24 cellular contexts compared by ENCODE assay signal in genomic region chr18:49011291-49011746, GRCh38.
DNase-seq lines count a peak whose midpoint lies in the region; ATAC-seq, FAIRE-seq and TF ChIP-seq lines count a peak whose summit lies in the region.
"Had no signal": no experiment of that assay in that cellular context is flagged by ENCODE, and none has a peak within 500 bp of the region (broad histone marks: within the 10 kb centered on the region; RNA-seq: fewer than 3 reads in every experiment).

No MANE protein-coding gene starts in this region.

- in situ Hi-C loops in K562 (cut with MboI), result no loop called here

- no peaks in the 10 kb centered on the region for H3K36me3 ChIP-seq in left ventricle myocardium inferior
- H3K36me3 ChIP-seq in K562 (ENCODE audit: control insufficient read depth, insufficient read depth, low read length), result no peaks in the 10 kb centered on the region
- H3K36me3 ChIP-seq in mesenchymal stem cell (ENCODE audit: control insufficient read depth in 1 of 2, insufficient read depth in 2 of 2, low read depth in 1 of 2, low read length in 2 of 2), result no peaks in the 10 kb centered on the region
- H3K36me3 ChIP-seq: upper lobe of left lung had no signal

- H3K79me1 ChIP-seq in mesenchymal stem cell (replicated peaks; ENCODE audit: low read length, poor library complexity, severe bottlenecking), result no peaks in the 10 kb centered on the region

- TF ChIP-seq CTCF in left ventricle myocardium inferior (IDR thresholded peaks at IDR 0.05; ENCODE audit: borderline replicate concordance) (no peak), K562 (IDR thresholded peaks at IDR 0.05 in 2 of 3, conservative IDR thresholded peaks at IDR 0.05 in 1 of 3; ENCODE audit: insufficient read depth in 2 of 3, low read depth in 1 of 3, low read length in 3 of 3) (no peak)

- H3K4ac ChIP-seq in mesenchymal stem cell (ENCODE audit: low read depth in 1 of 2, low read length in 2 of 2), result no peak overlapping the region

- H3K27ac ChIP-seq in left ventricle myocardium inferior (replicated peaks) (no peak overlapping the region), K562 (ENCODE audit: extremely low read depth, low read depth, low read length) (no peak overlapping the region), mesenchymal stem cell (ENCODE audit: low read length, poor library complexity, severe bottlenecking) (no peak overlapping the region)
- H3K27ac ChIP-seq: C4-2B, dorsolateral prefrontal cortex, epithelial cell of prostate, GM23248, upper lobe of left lung had no signal

- H3K14ac ChIP-seq in mesenchymal stem cell (ENCODE audit: low read length in 2 of 2), result peak overlapping the region in 1 of 2 experiments; percentile 58

- H2BK15ac ChIP-seq in mesenchymal stem cell (ENCODE audit: low read depth, poor library complexity, severe bottlenecking), result peak overlapping the region; percentile 76

- no peak overlapping the region for H4K91ac ChIP-seq in mesenchymal stem cell (ENCODE audit: low read length)

- ATAC-seq in Right ventricle myocardium superior (ENCODE audit: poor library complexity), result no peak
- no peak; the same call in 2 of the 3 replicates for ATAC-seq in K562
- ATAC-seq in HG02588 (IDR thresholded peaks at IDR 0.05; ENCODE audit: unreplicated experiment), result no peak
- no peak for ATAC-seq in GM18909 (IDR thresholded peaks at IDR 0.05; ENCODE audit: poor library complexity, unreplicated experiment)
- ATAC-seq: activated CD8-positive, alpha-beta T cell treated with anti-CD3 and anti-CD28 coated beads, Interleukin-2, amount 10 ng/mL, durations not matched to agents 7 days and 5 days had no signal

- DNase-seq in Right ventricle myocardium superior, result peak; percentile 31
- no peak for DNase-seq in left ventricle myocardium inferior
- no peak for DNase-seq in K562 (ENCODE audit: extremely low read depth in 1 of 4, low spot score in 3 of 4)
- DNase-seq in mesenchymal stem cell, result no peak
- no peak for DNase-seq in stimulated activated CD4-positive, alpha-beta T cell treated with anti-CD3 and anti-CD28 coated beads, Interleukin-4, amount 100 ng/mL, for 1 hour
- DNase-seq in NCI-H1436 (lab: John Stamatoyannopoulos, UW), result no peak
- DNase-seq: activated CD8-positive, alpha-beta T cell treated with anti-CD3 and anti-CD28 coated beads, Interleukin-2, amount 10 ng/mL, durations not matched to agents 7 days and 5 days; activated naive CD4-positive, alpha-beta T cell treated with Interleukin-2 at 50 U/mL for 16 hours; activated T-cell treated with anti-CD3 and anti-CD28 coated beads, Interleukin-2, amount 50 U/mL, for 24 hours; anterior cingulate cortex; caudate nucleus; GM23248; NCI-H1105 treated with DMSO at 0.1 percent for 48 hours; NCI-H2081 treated with DMSO at 0.1 percent for 48 hours; stimulated activated CD8-positive, alpha-beta memory T cell treated with anti-CD3 and anti-CD28 coated beads, Interleukin-4, amount 100 ng/mL, for 48 hours had no signal

- no peaks in the 10 kb centered on the region for H4K20me1 ChIP-seq in K562 (replicated peaks; ENCODE audit: control insufficient read depth, insufficient read depth, low read length)

- H3K9me3 ChIP-seq in left ventricle myocardium inferior (replicated peaks) (peaks cover 9% of the 10 kb centered on the region), K562 (replicated peaks; ENCODE audit: control insufficient read depth, insufficient read depth, low read depth, low read length) (no peaks in the 10 kb centered on the region), mesenchymal stem cell (ENCODE audit: control insufficient read depth, low read length) (no peaks in the 10 kb centered on the region)
- H3K9me3 ChIP-seq: upper lobe of left lung had no signal

- no peak for TF ChIP-seq POLR2A in K562 (conservative IDR thresholded peaks at IDR 0.05)

- H3K79me2 ChIP-seq in K562 (ENCODE audit: control insufficient read depth, insufficient read depth, low read length), result no peaks in the 10 kb centered on the region

- 48% methylated on average over 9 of the region's 9 CpGs for WGBS in K562 (ENCODE audit: insufficient coverage, low coverage, missing lambda C conversion rate)
- WGBS in mesenchymal stem cell, result 95% methylated on average over 7 of the region's 9 CpGs

- TF ChIP-seq EP300 in K562 (IDR thresholded peaks at IDR 0.05; ENCODE audit: low read length), result no peak

- H2AFZ ChIP-seq in K562 (ENCODE audit: low read depth, low read length), result no peak overlapping the region
- H2AFZ ChIP-seq in mesenchymal stem cell (ENCODE audit: low read depth, low read length), result no peak overlapping the region
- H2AFZ ChIP-seq: GM23248 had no signal

- intact Hi-C loops in Right ventricle myocardium superior (cut with DNase I), result no loop called here
- intact Hi-C loops in left ventricle myocardium inferior (cut with micrococcal nuclease), result no loop called here
- intact Hi-C loops in K562 (cut with micrococcal nuclease), result no loop called here

- POLR2A ChIA-PET in K562 (lab: Yijun Ruan, JAX), result interaction anchor here (1.5 kb wide), 1 partner anchor 14 kb away, joined by 3 read pairs; no protein-coding TSS in a partner anchor

- H3K4me1 ChIP-seq in left ventricle myocardium inferior, result no peaks in the 10 kb centered on the region
- peaks cover 4 to 6% of the 10 kb centered on the region in 2 experiments; a peak in 3 of 5 replicates for H3K4me1 ChIP-seq in K562 (replicated peaks in 1 of 2; ENCODE audit: control insufficient read depth in 2 of 2, insufficient read depth in 2 of 2, low read length in 2 of 2)
- peaks cover 5% of the 10 kb centered on the region for H3K4me1 ChIP-seq in mesenchymal stem cell (ENCODE audit: control insufficient read depth, insufficient read depth, low read depth, low read length)
- H3K4me1 ChIP-seq: upper lobe of left lung had no signal

- H2BK5ac ChIP-seq in mesenchymal stem cell (ENCODE audit: low read depth, low read length, poor library complexity, severe bottlenecking), result no peak overlapping the region

- H2AK5ac ChIP-seq in mesenchymal stem cell (ENCODE audit: low read length, severe bottlenecking), result peak overlapping the region; percentile 80

- H3K9me1 ChIP-seq in K562 (ENCODE audit: control insufficient read depth, insufficient read depth, low read length), result no peaks in the 10 kb centered on the region

- no peaks in the 10 kb centered on the region for H3K27me3 ChIP-seq in left ventricle myocardium inferior (ENCODE audit: low read depth)
- H3K27me3 ChIP-seq in K562 (ENCODE audit: control insufficient read depth in 2 of 2, insufficient read depth in 2 of 2, low read length in 2 of 2), result no peaks in the 10 kb centered on the region
- H3K27me3 ChIP-seq in mesenchymal stem cell (ENCODE audit: control insufficient read depth in 1 of 2, insufficient read depth in 1 of 2, low read length in 2 of 2), result peaks cover 0 to 5% of the 10 kb centered on the region in 2 experiments
- H3K27me3 ChIP-seq: dorsolateral prefrontal cortex, upper lobe of left lung had no signal

- H3K4me3 ChIP-seq in left ventricle myocardium inferior (no peak overlapping the region), K562 (no peak overlapping the region), mesenchymal stem cell (ENCODE audit: insufficient read depth in 1 of 2, low read depth in 1 of 2, low read length in 2 of 2) (no peak overlapping the region)
- H3K4me3 ChIP-seq: dorsolateral prefrontal cortex, GM23248, lung, upper lobe of left lung had no signal

- H3K4me2 ChIP-seq in K562 (ENCODE audit: insufficient read depth, low read length) (no peak overlapping the region), mesenchymal stem cell (ENCODE audit: low read length, poor library complexity, severe bottlenecking) (no peak overlapping the region)

- no peak overlapping the region for H3K18ac ChIP-seq in mesenchymal stem cell (ENCODE audit: low read depth in 1 of 2, low read length in 2 of 2)

- no peak for FAIRE-seq in K562 (lab: Jason Lieb, UNC)
- FAIRE-seq: D721Med, RCC 7860 had no signal

- H3K9ac ChIP-seq in K562 (ENCODE audit: insufficient read depth in 1 of 2, low read depth in 2 of 2, low read length in 2 of 2) (no peak overlapping the region), mesenchymal stem cell (ENCODE audit: low read length) (no peak overlapping the region)
- H3K9ac ChIP-seq: GM23248 had no signal

- TF ChIP-seq RAD21 in K562 (CRISPR knock-in tag; conservative IDR thresholded peaks at IDR 0.05 in 1 of 2, IDR thresholded peaks at IDR 0.05 in 1 of 2), result no peak

- BruUV-seq in K562 (replicated peaks; lab: Mats Ljungman, UMichigan), result no TSS peak

- no peak overlapping the region for H3K23ac ChIP-seq in mesenchymal stem cell (ENCODE audit: low read length in 2 of 2)

- CTCF ChIA-PET in K562 (lab: Yijun Ruan, JAX; ENCODE audit: low intra/inter-chr PET ratio), result no interaction called here

- no peak overlapping the region for H4K8ac ChIP-seq in mesenchymal stem cell (ENCODE audit: low read length)

- no peak overlapping the region for H2BK12ac ChIP-seq in mesenchymal stem cell (ENCODE audit: low read length in 2 of 2)

- H2BK120ac ChIP-seq in mesenchymal stem cell (ENCODE audit: low read depth, low read length), result no peak overlapping the region

TF ChIP-seq in K562, 482 proteins besides CTCF, POLR2A, EP300 and RAD21:
- TF ChIP-seq ZBTB33 (CRISPR knock-in tag; IDR thresholded peaks at IDR 0.05) (peak; percentile 65), MBD2 (IDR thresholded peaks at IDR 0.05; ENCODE audit: borderline replicate concordance, low read depth) (no peak)
